In the genomic region with DNA sequence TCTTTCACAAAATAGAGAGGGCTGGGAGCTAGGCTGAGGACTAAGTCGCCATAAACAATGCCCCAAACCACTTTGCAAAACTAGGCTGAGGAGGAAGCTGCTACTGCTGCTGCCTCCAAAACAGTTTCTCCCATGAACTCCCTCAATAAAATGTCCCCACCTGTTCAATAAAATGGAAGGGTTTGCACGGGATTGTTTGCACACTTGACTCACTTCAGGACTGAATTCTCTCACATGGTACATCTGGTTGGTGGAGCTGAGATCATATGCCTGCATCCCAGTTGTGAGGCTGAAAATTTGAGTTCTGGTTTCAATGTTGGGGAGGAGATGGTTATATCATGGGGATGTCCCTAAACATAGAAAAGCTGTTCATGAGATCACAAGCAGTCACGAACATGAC, we compare ENCODE assay signal across 21 cellular contexts. TPM values are rescaled to one million over a fixed set of nuclear protein-coding genes. Genes with fewer than 3 reads are reported as not detected.
"Had no signal": no experiment of that assay in that cellular context is flagged by ENCODE, and none has a peak within 500 bp of the region (broad histone marks: within the 10 kb centered on the region; RNA-seq: fewer than 3 reads in every experiment).

No MANE protein-coding gene starts in this region.

- H3K36me3 ChIP-seq: SJSA1 had no signal

- H3K4me1 ChIP-seq: SJSA1 had no signal

- H3K4me3 ChIP-seq: K562, SJSA1, SK-N-MC had no signal

- DNase-seq: Kasumi-1, MM.1S, NCI-H1092 treated with DMSO at 0.1 percent for 48 hours, NCI-H1436, NCI-H187, NCI-H2029, NCI-H2081 treated with DMSO at 0.1 percent for 48 hours, NCI-H2171, NCI-H226, NCI-H446 treated with DMSO at 0.1 percent for 48 hours, NCI-H510A treated with DMSO at 0.1 percent for 48 hours, NCI-H526, SIG-M5 had no signal

- H3K27ac ChIP-seq: KMS-11, RWPE1, SJSA1, SK-N-MC had no signal

- H3K9me3 ChIP-seq: SJSA1 had no signal

- H3K9ac ChIP-seq: KMS-11 had no signal

- ATAC-seq: HepG2, K562, Panc1 had no signal

- H3K27me3 ChIP-seq: SJSA1 had no signal

- H3K4me2 ChIP-seq: KMS-11 had no signal

RNA-seq across cellular contexts. Expression of a gene that starts 26.5 kb away (rescaled TPM):
- total RNA-seq: HepG2; K562; T-helper 1 cell treated with Interleukin-12 subunit alpha and Interleukin-12 subunit beta and Interleukin-4 antibody, amounts not matched to agents 30 ng/mL and 1 ng/mL, for 36 hours had no signal
